In genomic region chr4:189322426-189322825, GRCh38 we compare ENCODE assay signal across 9 cellular contexts.
"Had no signal": no experiment of that assay in that cellular context is flagged by ENCODE, and none has a peak within 500 bp of the region (broad histone marks: within the 10 kb centered on the region; RNA-seq: fewer than 3 reads in every experiment).

No MANE protein-coding gene starts in this region.

- H3K9me3 ChIP-seq: HAP-1 had no signal

- DNase-seq: GM23248, GOT3, H7, H9, HCEC 1CT, HFFc6 had no signal

- ATAC-seq: HCT116 had no signal

- H3K27ac Mint-ChIP-seq: H9, HFFc6 had no signal

- H2AFZ ChIP-seq: GM23248 had no signal

- H3K36me3 ChIP-seq: HAP-1 had no signal

- H3K4me1 ChIP-seq: HAP-1 had no signal

- H3K4me3 ChIP-seq: GM23248, HAP-1 had no signal

- H3K4me1 Mint-ChIP-seq: H9 had no signal

- FAIRE-seq: H54 had no signal

- H3K9ac ChIP-seq: GM23248 had no signal

- H3K4me3 Mint-ChIP-seq: H9, HFFc6 had no signal

- H3K27ac ChIP-seq: GM23248 had no signal
